In genomic region chr17:58591455-58591854, GRCh38 we compare ENCODE assay signal across 23 cellular contexts.
DNase-seq lines count a peak whose midpoint lies in the region; ATAC-seq and TF ChIP-seq lines count a peak whose summit lies in the region.
"Had no signal": no experiment of that assay in that cellular context is flagged by ENCODE, and none has a peak within 500 bp of the region (broad histone marks: within the 10 kb centered on the region; RNA-seq: fewer than 3 reads in every experiment).

No MANE protein-coding gene starts in this region.

- no peaks in the 10 kb centered on the region for H3K27me3 Mint-ChIP-seq in T-helper 2 cell treated with Interferon-gamma antibody and Interleukin-4, amounts not matched to agents 5 μg/mL and 100 μg/mL, for 36 hours (ENCODE audit: low read depth)
- H3K27me3 Mint-ChIP-seq in type B pancreatic cell, result no peaks in the 10 kb centered on the region
- no peaks in the 10 kb centered on the region for H3K27me3 Mint-ChIP-seq in stimulated activated memory B cell treated with anti-CD40 and anti-IgM and Interleukin-4, amounts not matched to agents 10 μg/mL and 1 μg/mL and 100 μg/mL, for 72 hours
- H3K27me3 Mint-ChIP-seq: activated CD4-positive, alpha-beta T cell treated with anti-CD3 and anti-CD28 coated beads, Interleukin-2, amount 10 ng/mL, durations not matched to agents 7 days and 5 days; activated naive CD8-positive, alpha-beta T cell; activated T-helper 17 cell treated with anti-CD3 and anti-CD28 coated beads, Interleukin-2, amount 50 U/mL, for 72 hours; memory B cell had no signal

- peak overlapping the region; percentile 49 for H3K27ac Mint-ChIP-seq in T-helper 2 cell treated with Interferon-gamma antibody and Interleukin-4, amounts not matched to agents 5 μg/mL and 100 μg/mL, for 36 hours
- H3K27ac Mint-ChIP-seq in type B pancreatic cell, result no peak overlapping the region
- no peak overlapping the region for H3K27ac Mint-ChIP-seq in stimulated activated memory B cell treated with anti-CD40 and anti-IgM and Interleukin-4, amounts not matched to agents 10 μg/mL and 1 μg/mL and 100 μg/mL, for 72 hours
- H3K27ac Mint-ChIP-seq: activated CD4-positive, alpha-beta T cell treated with anti-CD3 and anti-CD28 coated beads, Interleukin-2, amount 10 ng/mL, durations not matched to agents 7 days and 5 days; activated naive CD8-positive, alpha-beta T cell; activated T-helper 17 cell treated with anti-CD3 and anti-CD28 coated beads, Interleukin-2, amount 50 U/mL, for 72 hours; CD14-positive monocyte; memory B cell had no signal

- POLR2A ChIA-PET in RWPE1 (lab: Yijun Ruan, JAX; ENCODE audit: low non-redundant PET), result no interaction called here

- H3K27ac ChIP-seq in RWPE1, result no peak overlapping the region
- H3K27ac ChIP-seq: esophagus muscularis mucosa, ovary, right lobe of liver had no signal

- no peak overlapping the region for H3K4me3 ChIP-seq in fibroblast of the aortic adventitia (ENCODE audit: low read depth, low read length)
- H3K4me3 ChIP-seq: esophagus muscularis mucosa, HAP-1, ovary, right lobe of liver had no signal

- H3K4me3 Mint-ChIP-seq in T-helper 2 cell treated with Interferon-gamma antibody and Interleukin-4, amounts not matched to agents 5 μg/mL and 100 μg/mL, for 36 hours, result no peak overlapping the region
- no peak overlapping the region for H3K4me3 Mint-ChIP-seq in type B pancreatic cell
- H3K4me3 Mint-ChIP-seq in stimulated activated memory B cell treated with anti-CD40 and anti-IgM and Interleukin-4, amounts not matched to agents 10 μg/mL and 1 μg/mL and 100 μg/mL, for 72 hours, result no peak overlapping the region
- H3K4me3 Mint-ChIP-seq: activated CD4-positive, alpha-beta T cell treated with anti-CD3 and anti-CD28 coated beads, Interleukin-2, amount 10 ng/mL, durations not matched to agents 7 days and 5 days; activated naive CD8-positive, alpha-beta T cell; activated T-helper 17 cell treated with anti-CD3 and anti-CD28 coated beads, Interleukin-2, amount 50 U/mL, for 72 hours; CD14-positive monocyte; memory B cell had no signal

- H3K9me3 Mint-ChIP-seq in T-helper 2 cell treated with Interferon-gamma antibody and Interleukin-4, amounts not matched to agents 5 μg/mL and 100 μg/mL, for 36 hours, result no peaks in the 10 kb centered on the region
- no peaks in the 10 kb centered on the region for H3K9me3 Mint-ChIP-seq in type B pancreatic cell
- H3K9me3 Mint-ChIP-seq in stimulated activated memory B cell treated with anti-CD40 and anti-IgM and Interleukin-4, amounts not matched to agents 10 μg/mL and 1 μg/mL and 100 μg/mL, for 72 hours, result no peaks in the 10 kb centered on the region
- H3K9me3 Mint-ChIP-seq: activated CD4-positive, alpha-beta T cell treated with anti-CD3 and anti-CD28 coated beads, Interleukin-2, amount 10 ng/mL, durations not matched to agents 7 days and 5 days; activated T-helper 17 cell treated with anti-CD3 and anti-CD28 coated beads, Interleukin-2, amount 50 U/mL, for 72 hours; memory B cell had no signal

- peaks cover 3% of the 10 kb centered on the region for H3K4me1 Mint-ChIP-seq in T-helper 2 cell treated with Interferon-gamma antibody and Interleukin-4, amounts not matched to agents 5 μg/mL and 100 μg/mL, for 36 hours (ENCODE audit: low read depth)
- no peaks in the 10 kb centered on the region for H3K4me1 Mint-ChIP-seq in type B pancreatic cell (ENCODE audit: unreplicated experiment)
- H3K4me1 Mint-ChIP-seq in stimulated activated memory B cell treated with anti-CD40 and anti-IgM and Interleukin-4, amounts not matched to agents 10 μg/mL and 1 μg/mL and 100 μg/mL, for 72 hours, result peaks cover 6% of the 10 kb centered on the region
- H3K4me1 Mint-ChIP-seq: activated CD4-positive, alpha-beta T cell treated with anti-CD3 and anti-CD28 coated beads, Interleukin-2, amount 10 ng/mL, durations not matched to agents 7 days and 5 days; activated T-helper 17 cell treated with anti-CD3 and anti-CD28 coated beads, Interleukin-2, amount 50 U/mL, for 72 hours; CD14-positive monocyte had no signal

- CTCF ChIA-PET in RWPE1 (lab: Yijun Ruan, JAX), result no interaction called here

- TF ChIP-seq CTCF in RWPE1 (conservative IDR thresholded peaks at IDR 0.05; ENCODE audit: low read depth), result peak; percentile 20; the same call in 1 of the 2 replicates
- TF ChIP-seq CTCF in fibroblast of the aortic adventitia (IDR thresholded peaks at IDR 0.05; ENCODE audit: insufficient read depth, low read length), result peak; percentile 20
- TF ChIP-seq CTCF in type B pancreatic cell (conservative IDR thresholded peaks at IDR 0.05), result peak; percentile 67

- no peak for DNase-seq in T-helper 2 cell treated with Interferon-gamma antibody and Interleukin-4, amounts not matched to agents 5 μg/mL and 100 μg/mL, for 36 hours (ENCODE audit: low spot score)
- no peak for DNase-seq in T-helper 2 cell
- DNase-seq in RWPE1 (ENCODE audit: low spot score), result no peak
- DNase-seq in fibroblast of the aortic adventitia (ENCODE audit: low read depth), result no peak
- DNase-seq in type B pancreatic cell (ENCODE audit: extremely low spot score, unreplicated experiment), result no peak
- DNase-seq in NCI-H1092 treated with DMSO at 0.1 percent for 48 hours (lab: John Stamatoyannopoulos, UW), result no peak
- DNase-seq: activated CD4-positive, alpha-beta T cell treated with anti-CD3 and anti-CD28 coated beads, Interleukin-2, amount 10 ng/mL, durations not matched to agents 7 days and 5 days; effector CD8-positive, alpha-beta T cell; KBM-7; left cardiac atrium; NCI-H187; NCI-H69; ovary; right lobe of liver; Right ventricle myocardium superior had no signal

- no peak for ATAC-seq in HG02623 (IDR thresholded peaks at IDR 0.05; ENCODE audit: unreplicated experiment)
- ATAC-seq in stimulated activated memory B cell treated with anti-CD40 and anti-IgM and Interleukin-4, amounts not matched to agents 10 μg/mL and 1 μg/mL and 100 μg/mL, for 72 hours, result no peak
- ATAC-seq: activated T-helper 17 cell treated with anti-CD3 and anti-CD28 coated beads, Interleukin-2, amount 50 U/mL, for 72 hours; left cardiac atrium; right lobe of liver had no signal

- H3K36me3 Mint-ChIP-seq in T-helper 2 cell treated with Interferon-gamma antibody and Interleukin-4, amounts not matched to agents 5 μg/mL and 100 μg/mL, for 36 hours (ENCODE audit: low read depth), result no peaks in the 10 kb centered on the region
- H3K36me3 Mint-ChIP-seq in type B pancreatic cell, result no peaks in the 10 kb centered on the region
- no peaks in the 10 kb centered on the region for H3K36me3 Mint-ChIP-seq in stimulated activated memory B cell treated with anti-CD40 and anti-IgM and Interleukin-4, amounts not matched to agents 10 μg/mL and 1 μg/mL and 100 μg/mL, for 72 hours
- H3K36me3 Mint-ChIP-seq: activated naive CD8-positive, alpha-beta T cell; CD14-positive monocyte; memory B cell had no signal
